Comparison of ENCODE assay signal across 8 cellular contexts in genomic region chr17:31388770-31389672, GRCh38. TPM values are rescaled to one million over a fixed set of nuclear protein-coding genes. Genes with fewer than 3 reads are reported as not detected.
DNase-seq lines count a peak whose midpoint lies in the region; ATAC-seq and TF ChIP-seq lines count a peak whose summit lies in the region.

No MANE protein-coding gene starts in this region.

- peak; percentile 39 for DNase-seq in A673 (ENCODE audit: low spot score)
- peak; percentile 24 for DNase-seq in RPMI7951 (ENCODE audit: low read depth)
- peak in 32 of 51 donors; percentile 12 to 68 (median 35) for DNase-seq in hypothalamus (lab: John Stamatoyannopoulos, UW)
- DNase-seq in stimulated activated CD8-positive, alpha-beta memory T cell treated with anti-CD3 and anti-CD28 coated beads, Interleukin-15, amount 100 ng/mL, for 1 hour (ENCODE audit: low read depth), result peak; percentile 21
- no peak for DNase-seq in suprapubic skin (ENCODE audit: low spot score in 2 of 2)

- H3K36me3 ChIP-seq in A673 (ENCODE audit: insufficient read depth, low read length, poor library complexity, severe bottlenecking) (no peaks in the 10 kb centered on the region), suprapubic skin (no peaks in the 10 kb centered on the region)

- no peak for ATAC-seq in HG03521 (IDR thresholded peaks at IDR 0.05; ENCODE audit: unreplicated experiment)

- POLR2A ChIA-PET in A673 (lab: Charles Lee; ENCODE audit: low non-redundant PET), result no interaction called here

- H3K27me3 ChIP-seq in A673 (replicated peaks; ENCODE audit: insufficient read depth, low read depth, low read length, poor library complexity) (no peaks in the 10 kb centered on the region), suprapubic skin (peaks cover 53% of the 10 kb centered on the region)

- no TSS peak for BruUV-seq in A673 (replicated peaks; lab: Mats Ljungman, UMichigan)

- H3K4me1 ChIP-seq in A673 (ENCODE audit: insufficient read depth, low read length, poor library complexity, severe bottlenecking) (no peaks in the 10 kb centered on the region), suprapubic skin (peaks cover 19% of the 10 kb centered on the region)

- no peak for TF ChIP-seq POLR2A in suprapubic skin (IDR thresholded peaks at IDR 0.05)

- H3K27ac ChIP-seq in A673 (ENCODE audit: low read depth, low read length, poor library complexity, severe bottlenecking) (no peak overlapping the region), angular gyrus (ENCODE audit: low read depth, low read length) (peak overlapping the region; percentile 62), suprapubic skin (no peak overlapping the region)

- TF ChIP-seq CTCF in A673 (conservative IDR thresholded peaks at IDR 0.05; ENCODE audit: low read depth, low read length), result peak; percentile 64
- peak; percentile 93 for TF ChIP-seq CTCF in GM12875 (IDR thresholded peaks at IDR 0.05; ENCODE audit: borderline replicate concordance, insufficient read depth, low read depth, low read length)
- TF ChIP-seq CTCF in suprapubic skin (IDR thresholded peaks at IDR 0.05), result peak in 1 of 2 donors; percentile 55

- WGBS in suprapubic skin, result 54% methylated on average over 13 of the region's 18 CpGs

- intact Hi-C loops in A673 (cut with micrococcal nuclease; ENCODE audit: unreplicated experiment), result loop anchor here (2.0 to 5.0 kb wide), 2 partner anchors 136 to 453 kb away; no protein-coding TSS in a partner anchor

- no peak for TF ChIP-seq EP300 in suprapubic skin (IDR thresholded peaks at IDR 0.05)

- CTCF ChIA-PET in A673 (lab: Charles Lee), result interaction anchor here (0.8 kb wide), 1 partner anchor 185 kb away, joined by 3 read pairs; no protein-coding TSS in a partner anchor

- H3K4me3 ChIP-seq in A673 (ENCODE audit: low read depth, low read length, poor library complexity, severe bottlenecking) (no peak overlapping the region), GM12875 (ENCODE audit: low read depth, low read length) (no peak overlapping the region), suprapubic skin (no peak overlapping the region)

- no peaks in the 10 kb centered on the region for H3K9me3 ChIP-seq in A673 (ENCODE audit: low read depth, low read length, poor library complexity, severe bottlenecking)
- no peaks in the 10 kb centered on the region for H3K9me3 ChIP-seq in suprapubic skin

RNA-seq across cellular contexts. Expression of gene RAB11FIP4, which starts 2.5 kb away (rescaled TPM):
- total RNA-seq in A673 (2021), result 2.4 and 4.1 TPM in 2 replicates
- under 0.01 and 0.59 TPM in 2 replicates for total RNA-seq in RPMI7951 (2014; rRNA removed; shearing (Covaris generic))
- total RNA-seq in suprapubic skin, result 10 to 100 TPM; 28.9 to 46.8 (median 35.7) TPM

Comparison
In these comparisons a context has a peak if more than half of its experiments do, and no peak if none do; other contexts are left out.
1. DNase-seq: peak in A673 (single experiment), RPMI7951 (single experiment), hypothalamus (32 of 51) and stimulated activated CD8-positive, alpha-beta memory T cell treated with anti-CD3 and anti-CD28 coated beads, Interleukin-15, amount 100 ng/mL, for 1 hour (single experiment); none in suprapubic skin (0 of 2).